Comparison of ENCODE assay signal across 10 cellular contexts in genomic region chr7:143391462-143392404, GRCh38. TPM values are rescaled to one million over a fixed set of nuclear protein-coding genes. Genes with fewer than 3 reads are reported as not detected.
DNase-seq lines count a peak whose midpoint lies in the region; ATAC-seq and TF ChIP-seq lines count a peak whose summit lies in the region.
"Had no signal": no experiment of that assay in that cellular context is flagged by ENCODE, and none has a peak within 500 bp of the region (broad histone marks: within the 10 kb centered on the region; RNA-seq: fewer than 3 reads in every experiment).

No MANE protein-coding gene starts in this region.

- CTCF ChIA-PET in activated CD8-positive, alpha-beta memory T cell treated with anti-CD3 and anti-CD28 coated beads, Interleukin-2, amount 10 ng/mL, durations not matched to agents 7 days and 5 days (lab: Charles Lee) = interaction anchor here (1.0 kb wide), 1 partner anchor 92 kb away, joined by 3 read pairs; no protein-coding TSS in a partner anchor

- no peak overlapping the region for H3K27ac Mint-ChIP-seq in activated CD8-positive, alpha-beta memory T cell treated with anti-CD3 and anti-CD28 coated beads, Interleukin-2, amount 10 ng/mL, durations not matched to agents 7 days and 5 days
- H3K27ac Mint-ChIP-seq: activated CD4-positive, alpha-beta T cell treated with anti-CD3 and anti-CD28 coated beads for 36 hours had no signal

- H3K4me1 ChIP-seq in liver (ENCODE audit: control insufficient read depth in 4 of 4, insufficient read depth in 4 of 4, low read length in 3 of 4) (peaks cover 39 to 68% (median 63%) of the 10 kb centered on the region in 4 donors), stomach smooth muscle (ENCODE audit: control insufficient read depth, insufficient read depth, low read length) (peaks cover 66% of the 10 kb centered on the region)
- H3K4me1 ChIP-seq: foreskin keratinocyte had no signal

- H3K36me3 ChIP-seq in liver (ENCODE audit: control insufficient read depth in 4 of 4, insufficient read depth in 3 of 4, low read depth in 1 of 4, low read length in 3 of 4) = peaks cover 12 to 31% (median 18%) of the 10 kb centered on the region in 4 donors
- peaks cover 33 to 46% of the 10 kb centered on the region in 2 donors for H3K36me3 ChIP-seq in stomach smooth muscle (ENCODE audit: control insufficient read depth in 2 of 2, insufficient read depth in 2 of 2, low read length in 2 of 2)

- 49% methylated on average over 24 of the region's 24 CpGs for WGBS in liver

- peaks cover 23% of the 10 kb centered on the region for H3K4me1 Mint-ChIP-seq in activated CD8-positive, alpha-beta memory T cell treated with anti-CD3 and anti-CD28 coated beads, Interleukin-2, amount 10 ng/mL, durations not matched to agents 7 days and 5 days

- H3K27ac ChIP-seq in liver (ENCODE audit: low read depth in 1 of 2, low read length in 2 of 2) (peak overlapping the region; percentile 2 to 28), stomach smooth muscle (ENCODE audit: low read length) (peak overlapping the region; percentile 91)
- H3K27ac ChIP-seq: foreskin keratinocyte had no signal

- H3K9ac ChIP-seq in liver (ENCODE audit: low read depth in 1 of 2, low read length in 2 of 2) (no peak overlapping the region), stomach smooth muscle (ENCODE audit: low read length in 2 of 2) (peak overlapping the region; percentile 43 to 47)

- H3K4me3 ChIP-seq in liver (ENCODE audit: low read depth in 1 of 3, low read length in 3 of 3) = no peak overlapping the region
- H3K4me3 ChIP-seq in stomach smooth muscle (ENCODE audit: low read length in 2 of 2) = peak overlapping the region; percentile 45 to 62

- no peaks in the 10 kb centered on the region for H3K9me3 Mint-ChIP-seq in activated CD8-positive, alpha-beta memory T cell treated with anti-CD3 and anti-CD28 coated beads, Interleukin-2, amount 10 ng/mL, durations not matched to agents 7 days and 5 days (ENCODE audit: low read depth)

- H3K27me3 ChIP-seq in liver (ENCODE audit: control insufficient read depth in 4 of 4, insufficient read depth in 4 of 4, low read length in 3 of 4) = no peaks in the 10 kb centered on the region
- H3K27me3 ChIP-seq in stomach smooth muscle (ENCODE audit: control insufficient read depth in 1 of 2, insufficient read depth in 2 of 2, low read length in 2 of 2) = no peaks in the 10 kb centered on the region
- H3K27me3 ChIP-seq: foreskin keratinocyte had no signal

- H3K4me3 Mint-ChIP-seq in activated CD8-positive, alpha-beta memory T cell treated with anti-CD3 and anti-CD28 coated beads, Interleukin-2, amount 10 ng/mL, durations not matched to agents 7 days and 5 days = no peak overlapping the region
- H3K4me3 Mint-ChIP-seq: activated CD4-positive, alpha-beta T cell treated with anti-CD3 and anti-CD28 coated beads for 36 hours had no signal

- TF ChIP-seq CTCF in liver (IDR thresholded peaks at IDR 0.05; ENCODE audit: low read depth, low read length, missing input control) = no peak

- ATAC-seq in activated CD8-positive, alpha-beta memory T cell treated with anti-CD3 and anti-CD28 coated beads, Interleukin-2, amount 10 ng/mL, durations not matched to agents 7 days and 5 days = no peak
- no peak for ATAC-seq in HG03342 (IDR thresholded peaks at IDR 0.05; ENCODE audit: unreplicated experiment)
- ATAC-seq: activated CD4-positive, alpha-beta T cell treated with anti-CD3 and anti-CD28 coated beads for 36 hours; foreskin keratinocyte had no signal

- H3K9me3 ChIP-seq in liver (ENCODE audit: control insufficient read depth in 4 of 4, low read length in 3 of 4) (no peaks in the 10 kb centered on the region), stomach smooth muscle (ENCODE audit: control insufficient read depth in 2 of 2, low read length in 2 of 2) (no peaks in the 10 kb centered on the region)

- peaks cover 16% of the 10 kb centered on the region for H3K36me3 Mint-ChIP-seq in activated CD8-positive, alpha-beta memory T cell treated with anti-CD3 and anti-CD28 coated beads, Interleukin-2, amount 10 ng/mL, durations not matched to agents 7 days and 5 days

- H3K27me3 Mint-ChIP-seq in activated CD8-positive, alpha-beta memory T cell treated with anti-CD3 and anti-CD28 coated beads, Interleukin-2, amount 10 ng/mL, durations not matched to agents 7 days and 5 days = no peaks in the 10 kb centered on the region
- H3K27me3 Mint-ChIP-seq: activated CD4-positive, alpha-beta T cell treated with anti-CD3 and anti-CD28 coated beads for 36 hours had no signal

- DNase-seq in HK-2 (ENCODE audit: unreplicated experiment) (peak; percentile 20), dermis blood vessel endothelial cell (peak; percentile 86), NCI-H187 (lab: John Stamatoyannopoulos, UW) (no peak), NCI-H2227 (lab: John Stamatoyannopoulos, UW; ENCODE audit: unreplicated experiment) (no peak)
- no peak for DNase-seq in activated CD8-positive, alpha-beta memory T cell treated with anti-CD3 and anti-CD28 coated beads, Interleukin-2, amount 10 ng/mL, durations not matched to agents 7 days and 5 days
- DNase-seq: activated CD4-positive, alpha-beta T cell treated with anti-CD3 and anti-CD28 coated beads for 36 hours had no signal

- no peak for TF ChIP-seq RAD21 in liver (IDR thresholded peaks at IDR 0.05)

TF ChIP-seq in liver, 16 proteins besides CTCF, POLR2A, EP300 and RAD21 (continues in another document):
- TF ChIP-seq ATF3 (IDR thresholded peaks at IDR 0.05) (no peak), ZBTB33 (IDR thresholded peaks at IDR 0.05) (no peak), TAF1 (conservative IDR thresholded peaks at IDR 0.05) (no peak), HNF4A (conservative IDR thresholded peaks at IDR 0.05) (peak; percentile 19 to 69), FOXA2 (IDR thresholded peaks at IDR 0.05) (no peak), REST (IDR thresholded peaks at IDR 0.05) (peak; percentile 10), JUND (IDR thresholded peaks at IDR 0.05) (no peak), EGR1 (IDR thresholded peaks at IDR 0.05; ENCODE audit: low read depth in 2 of 2) (no peak)

RNA-seq across cellular contexts. Expression of gene ZYX, which starts 10.6 kb away (rescaled TPM):
- total RNA-seq in dermis blood vessel endothelial cell = 26.2 and 57.2 TPM in 2 replicates
- 10 to 100 TPM; 15.4 to 17.2 TPM for total RNA-seq in liver
- 10 to 100 TPM; 15.8 to 49.7 TPM for polyA plus RNA-seq in liver
- 100 to 1,000 TPM; 173 to 212 TPM for total RNA-seq in activated CD8-positive, alpha-beta memory T cell treated with anti-CD3 and anti-CD28 coated beads, Interleukin-2, amount 10 ng/mL, durations not matched to agents 7 days and 5 days

RNA-seq across cellular contexts. Expression of gene EPHA1, which starts 16.9 kb away (rescaled TPM):
- total RNA-seq in dermis blood vessel endothelial cell (0.09 TPM in 1 of 2 replicates, not detected in the other), liver (10 to 100 TPM; 12.0 to 21.0 TPM)
- polyA plus RNA-seq in liver = 10 to 100 TPM; 10.3 to 10.7 TPM
- total RNA-seq in activated CD8-positive, alpha-beta memory T cell treated with anti-CD3 and anti-CD28 coated beads, Interleukin-2, amount 10 ng/mL, durations not matched to agents 7 days and 5 days = 1 to 10 TPM in 1 of 2 experiments, under 1 TPM in 1; 0.47 to 1.6 TPM

RNA-seq across cellular contexts. Expression of gene FAM131B, which starts 29.2 kb away (rescaled TPM):
- 0.23 and 0.51 TPM in 2 replicates for total RNA-seq in dermis blood vessel endothelial cell
- under 1 TPM; 0.08 to 0.14 TPM for total RNA-seq in liver
- under 1 TPM in 1 of 2 donors, not detected in 1; 0.06 TPM for polyA plus RNA-seq in liver
- total RNA-seq in activated CD8-positive, alpha-beta memory T cell treated with anti-CD3 and anti-CD28 coated beads, Interleukin-2, amount 10 ng/mL, durations not matched to agents 7 days and 5 days = 1 to 10 TPM; 2.3 to 2.6 TPM

RNA-seq across cellular contexts. Expression of gene TAS2R60, which starts 51.5 kb away (rescaled TPM):
- not detected in 2 replicates for total RNA-seq in dermis blood vessel endothelial cell
- total RNA-seq in liver = under 1 TPM in 1 of 2 donors, not detected in 1; 0.50 TPM
- polyA plus RNA-seq in liver = not detected
- total RNA-seq in activated CD8-positive, alpha-beta memory T cell treated with anti-CD3 and anti-CD28 coated beads, Interleukin-2, amount 10 ng/mL, durations not matched to agents 7 days and 5 days = not detected
- total RNA-seq: activated CD4-positive, alpha-beta T cell treated with anti-CD3 and anti-CD28 coated beads for 36 hours; foreskin keratinocyte had no signal
- polyA plus RNA-seq: foreskin keratinocyte had no signal

Comparison
In these comparisons a context has a peak if more than half of its experiments do, and no peak if none do; other contexts are left out.
1. DNase-seq: peak in HK-2 (single experiment) and dermis blood vessel endothelial cell (single experiment); none in activated CD8-positive, alpha-beta memory T cell treated with anti-CD3 and anti-CD28 coated beads, Interleukin-2, amount 10 ng/mL, durations not matched to agents 7 days and 5 days (single experiment), NCI-H187 (0 of 2) and NCI-H2227 (single experiment).
2. H3K4me3 ChIP-seq: peak in stomach smooth muscle (2 of 2); none in liver (0 of 3).
3. H3K9ac ChIP-seq: peak in stomach smooth muscle (2 of 2); none in liver (0 of 2).
4. RNA of gene EPHA1, which starts 16.9 kb away (total RNA-seq): 12.0 to 21.0 TPM in liver; 0.47 to 1.6 TPM in activated CD8-positive, alpha-beta memory T cell treated with anti-CD3 and anti-CD28 coated beads, Interleukin-2, amount 10 ng/mL, durations not matched to agents 7 days and 5 days and 0.09 TPM in dermis blood vessel endothelial cell; every median in the first group is over 4 times any median in the second.